ENCODE assay signal across 8 cellular contexts in the genomic region with DNA sequence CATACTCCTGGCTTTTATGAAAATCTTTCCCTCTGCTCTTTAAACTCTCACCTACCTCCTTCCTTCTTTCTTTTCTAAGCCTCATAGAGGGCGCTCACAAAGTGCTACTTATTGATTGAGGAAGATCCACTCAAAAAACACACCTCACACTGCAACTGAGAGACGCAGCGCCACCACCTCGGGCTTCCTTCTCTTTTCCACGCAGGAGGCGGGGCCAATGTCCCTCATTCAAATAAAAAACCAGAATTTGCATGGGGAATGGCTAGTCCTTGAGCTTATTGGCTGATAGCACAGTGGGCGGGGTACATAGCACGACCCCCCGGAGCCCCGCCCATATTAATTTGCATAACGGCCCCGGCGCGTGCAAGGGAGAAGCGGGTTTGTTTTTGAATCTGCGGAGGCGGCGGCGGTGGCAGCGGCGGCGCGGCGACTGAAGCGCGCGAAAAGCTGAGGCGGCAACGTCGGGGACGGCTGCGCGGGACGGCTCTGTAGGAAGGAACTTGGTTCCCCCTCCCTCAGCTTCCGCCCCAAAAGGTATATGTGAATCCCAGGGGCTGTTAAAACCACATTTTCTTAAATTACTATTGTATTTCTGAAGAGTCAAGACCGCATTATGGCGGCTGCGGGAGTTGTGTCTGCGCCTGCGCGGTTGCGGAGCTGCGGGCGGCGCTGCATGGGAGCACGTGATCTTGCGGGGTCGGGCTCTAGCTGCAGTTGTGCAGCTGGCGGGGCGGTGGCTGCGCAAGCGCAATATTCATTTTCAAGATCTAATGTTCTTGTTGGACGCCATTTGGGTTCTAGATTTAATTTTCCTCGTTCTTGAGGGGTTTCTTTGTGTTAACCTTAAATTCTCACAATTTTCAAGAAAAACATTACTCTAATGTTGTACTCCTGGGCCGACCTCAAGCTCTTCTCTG. TPM values are rescaled to one million over a fixed set of nuclear protein-coding genes. Genes with fewer than 3 reads are reported as not detected.
DNase-seq lines count a peak whose midpoint lies in the region; ATAC-seq and TF ChIP-seq lines count a peak whose summit lies in the region.

A gene with protein sequence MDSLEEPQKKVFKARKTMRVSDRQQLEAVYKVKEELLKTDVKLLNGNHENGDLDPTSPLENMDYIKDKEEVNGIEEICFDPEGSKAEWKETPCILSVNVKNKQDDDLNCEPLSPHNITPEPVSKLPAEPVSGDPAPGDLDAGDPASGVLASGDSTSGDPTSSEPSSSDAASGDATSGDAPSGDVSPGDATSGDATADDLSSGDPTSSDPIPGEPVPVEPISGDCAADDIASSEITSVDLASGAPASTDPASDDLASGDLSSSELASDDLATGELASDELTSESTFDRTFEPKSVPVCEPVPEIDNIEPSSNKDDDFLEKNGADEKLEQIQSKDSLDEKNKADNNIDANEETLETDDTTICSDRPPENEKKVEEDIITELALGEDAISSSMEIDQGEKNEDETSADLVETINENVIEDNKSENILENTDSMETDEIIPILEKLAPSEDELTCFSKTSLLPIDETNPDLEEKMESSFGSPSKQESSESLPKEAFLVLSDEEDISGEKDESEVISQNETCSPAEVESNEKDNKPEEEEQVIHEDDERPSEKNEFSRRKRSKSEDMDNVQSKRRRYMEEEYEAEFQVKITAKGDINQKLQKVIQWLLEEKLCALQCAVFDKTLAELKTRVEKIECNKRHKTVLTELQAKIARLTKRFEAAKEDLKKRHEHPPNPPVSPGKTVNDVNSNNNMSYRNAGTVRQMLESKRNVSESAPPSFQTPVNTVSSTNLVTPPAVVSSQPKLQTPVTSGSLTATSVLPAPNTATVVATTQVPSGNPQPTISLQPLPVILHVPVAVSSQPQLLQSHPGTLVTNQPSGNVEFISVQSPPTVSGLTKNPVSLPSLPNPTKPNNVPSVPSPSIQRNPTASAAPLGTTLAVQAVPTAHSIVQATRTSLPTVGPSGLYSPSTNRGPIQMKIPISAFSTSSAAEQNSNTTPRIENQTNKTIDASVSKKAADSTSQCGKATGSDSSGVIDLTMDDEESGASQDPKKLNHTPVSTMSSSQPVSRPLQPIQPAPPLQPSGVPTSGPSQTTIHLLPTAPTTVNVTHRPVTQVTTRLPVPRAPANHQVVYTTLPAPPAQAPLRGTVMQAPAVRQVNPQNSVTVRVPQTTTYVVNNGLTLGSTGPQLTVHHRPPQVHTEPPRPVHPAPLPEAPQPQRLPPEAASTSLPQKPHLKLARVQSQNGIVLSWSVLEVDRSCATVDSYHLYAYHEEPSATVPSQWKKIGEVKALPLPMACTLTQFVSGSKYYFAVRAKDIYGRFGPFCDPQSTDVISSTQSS (plus strand): TSS at position 389 of the 917 bp plus-strand sequence. CDS start 58,234 bp downstream, outside the sequence.

- H3K27me3 ChIP-seq in trophoblast cell (ENCODE audit: insufficient read depth, low read length), result no peaks in the 10 kb centered on the region
- H3K27me3 ChIP-seq in transverse colon, result no peaks in the 10 kb centered on the region

- H3K4me3 Mint-ChIP-seq in T-cell, result peak within 1 kb of the TSS; percentile 75 to 90 (median 85)

- peak within 1 kb of the TSS; percentile 98 for H4K91ac ChIP-seq in trophoblast cell (ENCODE audit: low read depth, low read length)

- TF ChIP-seq POLR2A in GM10847 (IDR thresholded peaks at IDR 0.05; ENCODE audit: extremely low read depth, insufficient read length), result peak; percentile 60
- peak; percentile 89 for TF ChIP-seq POLR2A in transverse colon (IDR thresholded peaks at IDR 0.05)

- peak within 1 kb of the TSS; percentile 97 for H2AFZ ChIP-seq in trophoblast cell (ENCODE audit: insufficient read depth, low read length, poor library complexity)

- in situ Hi-C loops in transverse colon (cut with MboI; ENCODE audit: low pct_ligation_motif_present in 1 of 4, low pct_unique_long_range_greater_than_20kb in 1 of 4, low sequenced_read_pairs in 3 of 4), result loop anchor here in 2 of 4 donors (10.0 to 25.0 kb wide), 2 partner anchors 101 to 103 kb away; no protein-coding TSS in a partner anchor

- H2BK12ac ChIP-seq in trophoblast cell (ENCODE audit: low read length), result peak within 1 kb of the TSS; percentile 17

- ATAC-seq in HG02610 (IDR thresholded peaks at IDR 0.05; ENCODE audit: unreplicated experiment) (peak; percentile 60), T-cell (replicated peaks in 1 of 4) (peak; percentile 84 to 94 (median 92))

- CTCF ChIA-PET in T-cell (lab: Charles Lee), result interaction anchor here (0.6 to 3.0 kb wide), 42 partner anchors 9 to 596 kb away, joined by 3 to 115 read pairs (median 5); a partner anchor contains a TSS

- H3K4me1 Mint-ChIP-seq in T-cell, result peaks cover 37 to 47% (median 44%) of the 10 kb centered on the region in 3 donors

- peak within 1 kb of the TSS; percentile 94 for H4K12ac ChIP-seq in trophoblast cell (ENCODE audit: low read depth, low read length)

- peak within 1 kb of the TSS; percentile 96 for H2BK5ac ChIP-seq in trophoblast cell (ENCODE audit: low read depth, low read length, poor library complexity)

- H3K9me3 ChIP-seq in trophoblast cell (ENCODE audit: insufficient read depth, low read depth, low read length) (no peaks in the 10 kb centered on the region), transverse colon (no peaks in the 10 kb centered on the region)

- peaks cover 16% of the 10 kb centered on the region for H3K36me3 Mint-ChIP-seq in T-cell

- no peak within 1 kb of the TSS for H3K9ac ChIP-seq in trophoblast cell (ENCODE audit: low read length)

- POLR2A ChIA-PET in T-cell (lab: Charles Lee), result interaction anchor here (0.5 to 2.3 kb wide), 35 partner anchors 10 to 583 kb away, joined by 3 to 56 read pairs (median 5); a partner anchor contains a TSS

- no peak for TF ChIP-seq EP300 in transverse colon (IDR thresholded peaks at IDR 0.05; ENCODE audit: low read depth)

- no peaks in the 10 kb centered on the region for H3K9me3 Mint-ChIP-seq in T-cell

- peak within 1 kb of the TSS; percentile 79 for H2AK5ac ChIP-seq in trophoblast cell (ENCODE audit: low read length)

- H3K4me1 ChIP-seq in trophoblast cell (ENCODE audit: control insufficient read depth in 1 of 2, insufficient read depth in 2 of 2, low read length in 2 of 2), result no peaks in the 10 kb centered on the region
- peaks cover 0 to 26% (median 13%) of the 10 kb centered on the region in 4 donors for H3K4me1 ChIP-seq in transverse colon

- DNase-seq in NCI-H128 (lab: John Stamatoyannopoulos, UW; ENCODE audit: unreplicated experiment) (peak; percentile 90), T-cell (peak; percentile 89 to 99 (median 96)), cardiac septum (ENCODE audit: low spot score) (peak; percentile 97), trophoblast cell (peak; percentile 97 to 99), transverse colon (peak; percentile 97)

- TF ChIP-seq CTCF in transverse colon (IDR thresholded peaks at IDR 0.05), result peak in 2 of 5 experiments; percentile 14 to 30

- no peak within 1 kb of the TSS for H3K23ac ChIP-seq in trophoblast cell (ENCODE audit: low read length)

- peaks cover 6% of the 10 kb centered on the region for H3K79me2 ChIP-seq in trophoblast cell (ENCODE audit: control insufficient read depth, insufficient read depth, low read length, poor library complexity)

- H4K8ac ChIP-seq in trophoblast cell (ENCODE audit: low read depth, low read length), result peak within 1 kb of the TSS; percentile 95

- H3K36me3 ChIP-seq in trophoblast cell (ENCODE audit: control insufficient read depth in 1 of 2, insufficient read depth in 2 of 2, low read length in 2 of 2) (peaks cover 3 to 4% of the 10 kb centered on the region in 2 experiments), transverse colon (no peaks in the 10 kb centered on the region)

- peak within 1 kb of the TSS; percentile 95 to 98 for H3K27ac Mint-ChIP-seq in T-cell

- peak within 1 kb of the TSS; percentile 98 for H2BK120ac ChIP-seq in trophoblast cell (ENCODE audit: insufficient read depth, low read length, poor library complexity)

- 0 to 1% (median 1%) methylated on average over 55 of the region's 55 CpGs for WGBS in adipose tissue, 3 donors
- WGBS in trophoblast cell (ENCODE audit: extremely low coverage, insufficient coverage, insufficient read length), result no CpG with 5 or more reads among the region's 55 CpGs
- 1 to 2% methylated on average over 6 to 55 of the region's 55 CpGs for WGBS in transverse colon (ENCODE audit: low coverage in 1 of 2), 2 donors

- intact Hi-C loops in cardiac septum (cut with DNase I) (loop anchor here (1.0 to 10.0 kb wide), 4 partner anchors 19 to 189 kb away; no protein-coding TSS in a partner anchor), transverse colon (cut with DNase I; ENCODE audit: low total_unique reads) (loop anchor here (5.0 kb wide), 1 partner anchor 108 kb away; no protein-coding TSS in a partner anchor)

- H3K4me2 ChIP-seq in trophoblast cell (ENCODE audit: low read length), result peak within 1 kb of the TSS; percentile 67

- H3K4me3 ChIP-seq in trophoblast cell (ENCODE audit: low read depth, low read length) (peak within 1 kb of the TSS; percentile 81), transverse colon (peak within 1 kb of the TSS; percentile 49 to 78 (median 62))

- peaks cover 4% of the 10 kb centered on the region for H3K79me1 ChIP-seq in trophoblast cell (ENCODE audit: low read length)

- H3K18ac ChIP-seq in trophoblast cell (ENCODE audit: low read length), result peak within 1 kb of the TSS; percentile 97

- H3K27ac ChIP-seq in adipose tissue (ENCODE audit: low read depth, low read length) (peak within 1 kb of the TSS; percentile 80), trophoblast cell (ENCODE audit: low read depth, low read length) (peak within 1 kb of the TSS; percentile 93), transverse colon (peak within 1 kb of the TSS; percentile 91 to 98 (median 96))

- H3K14ac ChIP-seq in trophoblast cell (ENCODE audit: low read length), result peak within 1 kb of the TSS; percentile 96

- H3K27me3 Mint-ChIP-seq in T-cell, result no peaks in the 10 kb centered on the region

- peak within 1 kb of the TSS; percentile 84 for H3K4ac ChIP-seq in trophoblast cell (ENCODE audit: low read depth, low read length)

RNA-seq across cellular contexts. Expression of the gene that starts here (rescaled TPM):
- total RNA-seq in T-cell (100 to 1,000 TPM; 112 to 165 (median 147) TPM), cardiac septum (61.6 TPM), transverse colon (100 to 1,000 TPM in 2 of 4 donors, 10 to 100 TPM in 2; 32.2 to 159 (median 85.3) TPM)
- polyA plus RNA-seq in adipose tissue, result 10 to 100 TPM in 1 of 3 donors, 1 to 10 TPM in 2; 5.5 to 12.5 (median 7.1) TPM
- 39.5 and 42.7 TPM in 2 replicates for polyA plus RNA-seq in trophoblast cell (2013)

Comparison
In these comparisons a context has a peak if more than half of its experiments do, and no peak if none do; other contexts are left out.
1. Peak in every context shown above with its lines: DNase-seq, ATAC-seq, H3K4me3 ChIP-seq and H3K27ac ChIP-seq.